Comparison of ENCODE assay signal across 9 cellular contexts in the genomic region with DNA sequence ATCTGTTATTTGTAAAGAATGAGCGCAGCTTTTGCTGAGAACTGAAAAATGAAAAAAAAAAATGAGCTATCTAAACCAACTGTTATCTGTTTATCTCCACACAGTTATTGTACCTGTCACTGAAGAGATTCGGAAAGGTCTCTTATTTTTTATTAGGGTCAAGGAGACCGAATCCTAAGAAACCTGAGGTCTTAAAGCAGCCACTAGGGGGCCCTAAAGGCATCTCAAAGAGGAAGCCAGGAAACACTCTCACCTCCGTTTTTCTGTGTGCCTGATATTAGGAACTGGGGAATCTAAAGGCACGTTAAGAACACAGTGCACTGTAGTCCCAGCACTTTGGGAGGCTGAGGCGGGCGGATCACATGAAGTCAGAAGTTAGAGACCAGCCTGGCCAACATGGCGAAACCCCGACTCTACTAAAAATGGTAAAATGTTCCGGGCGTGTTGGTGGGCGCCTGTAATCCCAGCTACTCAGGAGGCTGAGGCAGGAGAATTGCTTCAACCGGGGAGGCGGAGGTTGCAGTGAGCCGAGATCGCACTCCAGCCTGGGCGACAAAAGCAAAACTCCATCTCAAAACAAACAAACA. TPM values are rescaled to one million over a fixed set of nuclear protein-coding genes. Genes with fewer than 3 reads are reported as not detected.
DNase-seq lines count a peak whose midpoint lies in the region; ATAC-seq and TF ChIP-seq lines count a peak whose summit lies in the region.
"Had no signal": no experiment of that assay in that cellular context is flagged by ENCODE, and none has a peak within 500 bp of the region (broad histone marks: within the 10 kb centered on the region; RNA-seq: fewer than 3 reads in every experiment).

No MANE protein-coding gene starts in this region.

- H3K4me3 Mint-ChIP-seq in H9, result peak overlapping the region; percentile 85 to 94

- H3K23me2 ChIP-seq in H9 (ENCODE audit: insufficient read length, low read depth, low read length, poor library complexity, severe bottlenecking), result peaks cover 23% of the 10 kb centered on the region

- H3K4me1 Mint-ChIP-seq in H9, result peaks cover 25 to 40% of the 10 kb centered on the region in 2 experiments

- H2BK15ac ChIP-seq in H9 (ENCODE audit: low read depth, low read length), result no peak overlapping the region

- no peak overlapping the region for H4K91ac ChIP-seq in H9 (ENCODE audit: insufficient read length, low read depth, low read length)

- no peak overlapping the region for H3K23ac ChIP-seq in H9 (ENCODE audit: insufficient read length, low read depth, low read length)

- H4K5ac ChIP-seq in H9 (ENCODE audit: insufficient read length, low read depth, low read length), result no peak overlapping the region

- no peak overlapping the region for H3K56ac ChIP-seq in H9 (ENCODE audit: insufficient read length, low read depth, low read length)

- no peak overlapping the region for H2BK20ac ChIP-seq in H9 (ENCODE audit: low read depth, low read length, poor library complexity, severe bottlenecking)

- no peak overlapping the region for H4K8ac ChIP-seq in H9 (replicated peaks; ENCODE audit: insufficient read length, low read depth, low read length)

- H3K18ac ChIP-seq in H9 (ENCODE audit: insufficient read length, low read depth, low read length), result no peak overlapping the region

- TF ChIP-seq CTCF in H9 (conservative IDR thresholded peaks at IDR 0.05) (peak; percentile 91), body of pancreas (IDR thresholded peaks at IDR 0.05) (peak; percentile 47 to 78 (median 73)), spleen (IDR thresholded peaks at IDR 0.05 in 8 of 11, conservative IDR thresholded peaks at IDR 0.05 in 3 of 11) (peak; percentile 15 to 78 (median 56))

- no peak overlapping the region for H3K27ac ChIP-seq in H9 (ENCODE audit: insufficient read length, low read depth, low read length)
- H3K27ac ChIP-seq in body of pancreas, result no peak overlapping the region
- no peak overlapping the region for H3K27ac ChIP-seq in spleen

- TF ChIP-seq POLR2A in body of pancreas (IDR thresholded peaks at IDR 0.05) (no peak), spleen (IDR thresholded peaks at IDR 0.05) (no peak)

- H3K4me2 ChIP-seq in H9 (ENCODE audit: insufficient read depth, insufficient read length, low read length), result peak overlapping the region; percentile 97

- ATAC-seq in body of pancreas, result no peak
- ATAC-seq in HG03469 (IDR thresholded peaks at IDR 0.05; ENCODE audit: unreplicated experiment), result no peak
- ATAC-seq in esophagus mucosa, result no peak
- ATAC-seq: T-helper 17 cell had no signal

- H3K9me3 Mint-ChIP-seq in H9, result no peaks in the 10 kb centered on the region

- peak overlapping the region in 1 of 3 experiments; percentile 80; a peak in 1 of 7 replicates for H3K27ac Mint-ChIP-seq in H9
- H3K27ac Mint-ChIP-seq: T-helper 17 cell had no signal

- no peak overlapping the region for H2BK12ac ChIP-seq in H9 (ENCODE audit: insufficient read length, low read depth, low read length)

- peaks cover 8% of the 10 kb centered on the region for H3K27me3 Mint-ChIP-seq in H9 (ENCODE audit: low read depth)

- H3K9ac ChIP-seq in H9 (ENCODE audit: extremely low read depth, insufficient read length, low read length), result no peak overlapping the region

- no peak overlapping the region for H2AK5ac ChIP-seq in H9 (ENCODE audit: insufficient read length, low read length)

- H3K4me1 ChIP-seq in H9 (ENCODE audit: insufficient read depth, low read length), result peaks cover 3% of the 10 kb centered on the region; the same call in 1 of the 2 replicates
- H3K4me1 ChIP-seq in body of pancreas, result peaks cover 26% of the 10 kb centered on the region
- peaks cover 9 to 43% (median 32%) of the 10 kb centered on the region in 6 donors for H3K4me1 ChIP-seq in spleen

- no peak overlapping the region for H2BK120ac ChIP-seq in H9 (ENCODE audit: low read depth, low read length, poor library complexity, severe bottlenecking)

- no peak overlapping the region for H3K4me3 ChIP-seq in body of pancreas
- no peak overlapping the region for H3K4me3 ChIP-seq in spleen

- H3K36me3 ChIP-seq in body of pancreas (replicated peaks in 1 of 2; ENCODE audit: insufficient read depth in 1 of 2, low read depth in 2 of 2) (no peaks in the 10 kb centered on the region), spleen (no peaks in the 10 kb centered on the region)

- H3K27me3 ChIP-seq in H9 (ENCODE audit: insufficient read depth, low read length) (no peaks in the 10 kb centered on the region; the same call in 1 of the 2 replicates), body of pancreas (no peaks in the 10 kb centered on the region), spleen (replicated peaks in 1 of 7) (peaks cover 0 to 61% (median 11%) of the 10 kb centered on the region in 7 donors)

- H3K14ac ChIP-seq in H9 (ENCODE audit: insufficient read depth, low read length), result no peak overlapping the region

- WGBS in H9 (ENCODE audit: extremely low coverage, insufficient read length, low lambda C conversion rate), result no CpG with 5 or more reads among the region's 17 CpGs
- 36 to 38% methylated on average over 17 of the region's 17 CpGs for WGBS in body of pancreas, 2 donors
- 47 to 51% (median 49%) methylated on average over 17 of the region's 17 CpGs for WGBS in spleen, 5 donors

- no peaks in the 10 kb centered on the region for H3K79me1 ChIP-seq in H9 (ENCODE audit: insufficient read depth, low read depth, low read length, poor library complexity, severe bottlenecking)

- H3K36me3 Mint-ChIP-seq in H9 (ENCODE audit: insufficient read depth in 1 of 3, low read depth in 3 of 3), result peaks cover 0 to 4% (median 0%) of the 10 kb centered on the region in 3 experiments; a peak in 2 of 7 replicates

- no peak overlapping the region for H3K4ac ChIP-seq in H9 (ENCODE audit: low read depth, low read length)

- intact Hi-C loops in body of pancreas (cut with DNase I) (loop anchor here (10.0 kb wide), 1 partner anchor 181 kb away; no protein-coding TSS in a partner anchor), spleen (cut with DNase I; ENCODE audit: low total_unique reads) (loop anchor here (10.0 kb wide), 2 partner anchors 181 to 1101 kb away; no protein-coding TSS in a partner anchor)

- H2AFZ ChIP-seq in H9 (ENCODE audit: low read length), result no peak overlapping the region

- DNase-seq in COLO829 (ENCODE audit: low spot score) (peak; percentile 84), H9 (peak; percentile 69), NCI-H345 treated with DMSO at 0.1 percent for 48 hours (lab: John Stamatoyannopoulos, UW; ENCODE audit: unreplicated experiment) (peak; percentile 26), body of pancreas (peak; percentile 74 to 80 (median 80)), iPS-NIHi7 (ENCODE audit: extremely low spot score) (peak; percentile 62), spleen (no peak)

- H2BK5ac ChIP-seq in H9 (ENCODE audit: insufficient read length, low read length), result no peak overlapping the region

- H3K9me3 ChIP-seq in H9 (ENCODE audit: control insufficient read depth, low read depth, low read length), result no peaks in the 10 kb centered on the region
- H3K9me3 ChIP-seq in body of pancreas, result no peaks in the 10 kb centered on the region
- no peaks in the 10 kb centered on the region for H3K9me3 ChIP-seq in spleen

- peaks cover 12% of the 10 kb centered on the region; the same call in 1 of the 2 replicates for H3K79me2 ChIP-seq in H9 (ENCODE audit: insufficient read depth, low read length)

- H3T11ph ChIP-seq in H9 (ENCODE audit: low read length), result no peak overlapping the region

- no peaks in the 10 kb centered on the region for H4K20me1 ChIP-seq in H9 (ENCODE audit: control insufficient read depth, insufficient read depth, insufficient read length)

RNA-seq across cellular contexts. Expression of a gene that starts 3.5 kb away (rescaled TPM):
- 41.7 and 43.5 TPM in 2 replicates for total RNA-seq in H9 (2021)
- total RNA-seq in body of pancreas, result 10 to 100 TPM; 12.5 to 21.1 TPM
- 10 to 100 TPM; 18.8 to 35.8 (median 33.5) TPM for total RNA-seq in spleen
- 1 to 10 TPM; 1.9 to 4.2 (median 2.0) TPM for polyA plus RNA-seq in spleen
- total RNA-seq in esophagus mucosa, result 6.2 TPM
